ENCODE assay signal across 1 cellular context in genomic region chr1:26306290-26307221, GRCh38.
TF ChIP-seq lines count a peak whose summit lies in the region.

A gene with protein sequence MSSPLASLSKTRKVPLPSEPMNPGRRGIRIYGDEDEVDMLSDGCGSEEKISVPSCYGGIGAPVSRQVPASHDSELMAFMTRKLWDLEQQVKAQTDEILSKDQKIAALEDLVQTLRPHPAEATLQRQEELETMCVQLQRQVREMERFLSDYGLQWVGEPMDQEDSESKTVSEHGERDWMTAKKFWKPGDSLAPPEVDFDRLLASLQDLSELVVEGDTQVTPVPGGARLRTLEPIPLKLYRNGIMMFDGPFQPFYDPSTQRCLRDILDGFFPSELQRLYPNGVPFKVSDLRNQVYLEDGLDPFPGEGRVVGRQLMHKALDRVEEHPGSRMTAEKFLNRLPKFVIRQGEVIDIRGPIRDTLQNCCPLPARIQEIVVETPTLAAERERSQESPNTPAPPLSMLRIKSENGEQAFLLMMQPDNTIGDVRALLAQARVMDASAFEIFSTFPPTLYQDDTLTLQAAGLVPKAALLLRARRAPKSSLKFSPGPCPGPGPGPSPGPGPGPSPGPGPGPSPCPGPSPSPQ (minus strand): TSS chr1:26306636. CDS start chr1:26302883, 3,753 bp downstream.

TF ChIP-seq in HEK293, 187 proteins besides CTCF, POLR2A, EP300 and RAD21 (continued from another document and continues in another):
- no peak for TF ChIP-seq ZNF302 (tag by site-specific recombination; IDR thresholded peaks at IDR 0.05; ENCODE audit: low read depth)
- TF ChIP-seq MZF1 (tag by site-specific recombination; IDR thresholded peaks at IDR 0.05; ENCODE audit: borderline replicate concordance), result no peak
- no peak for TF ChIP-seq ZBTB1 (tag by site-specific recombination; IDR thresholded peaks at IDR 0.05)
- TF ChIP-seq, protein P1, sequence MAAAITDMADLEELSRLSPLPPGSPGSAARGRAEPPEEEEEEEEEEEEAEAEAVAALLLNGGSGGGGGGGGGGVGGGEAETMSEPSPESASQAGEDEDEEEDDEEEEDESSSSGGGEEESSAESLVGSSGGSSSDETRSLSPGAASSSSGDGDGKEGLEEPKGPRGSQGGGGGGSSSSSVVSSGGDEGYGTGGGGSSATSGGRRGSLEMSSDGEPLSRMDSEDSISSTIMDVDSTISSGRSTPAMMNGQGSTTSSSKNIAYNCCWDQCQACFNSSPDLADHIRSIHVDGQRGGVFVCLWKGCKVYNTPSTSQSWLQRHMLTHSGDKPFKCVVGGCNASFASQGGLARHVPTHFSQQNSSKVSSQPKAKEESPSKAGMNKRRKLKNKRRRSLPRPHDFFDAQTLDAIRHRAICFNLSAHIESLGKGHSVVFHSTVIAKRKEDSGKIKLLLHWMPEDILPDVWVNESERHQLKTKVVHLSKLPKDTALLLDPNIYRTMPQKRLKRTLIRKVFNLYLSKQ (tag by site-specific recombination; IDR thresholded peaks at IDR 0.05; ENCODE audit: borderline replicate concordance), result no peak
- TF ChIP-seq MYNN (tag by site-specific recombination; IDR thresholded peaks at IDR 0.05; ENCODE audit: borderline replicate concordance), result no peak
- no peak for TF ChIP-seq ZNF274 (IDR thresholded peaks at IDR 0.05; ENCODE audit: low read length)
- no peak for TF ChIP-seq ZNF274 (tag by site-specific recombination; IDR thresholded peaks at IDR 0.05; ENCODE audit: borderline replicate concordance)
- no peak for TF ChIP-seq ZNF571 (tag by site-specific recombination; IDR thresholded peaks at IDR 0.05)
- no peak for TF ChIP-seq ZNF747 (tag by site-specific recombination; IDR thresholded peaks at IDR 0.05)
- TF ChIP-seq GLIS1 (tag by site-specific recombination; IDR thresholded peaks at IDR 0.05), result peak; percentile 41; the same call in 1 of the 2 replicates
- TF ChIP-seq ZBTB44 (tag by site-specific recombination; IDR thresholded peaks at IDR 0.05), result no peak
- TF ChIP-seq ZNF561 (tag by site-specific recombination; IDR thresholded peaks at IDR 0.05; ENCODE audit: borderline replicate concordance), result no peak
- no peak for TF ChIP-seq ZNF621 (tag by site-specific recombination; IDR thresholded peaks at IDR 0.05)
- TF ChIP-seq, protein P2, sequence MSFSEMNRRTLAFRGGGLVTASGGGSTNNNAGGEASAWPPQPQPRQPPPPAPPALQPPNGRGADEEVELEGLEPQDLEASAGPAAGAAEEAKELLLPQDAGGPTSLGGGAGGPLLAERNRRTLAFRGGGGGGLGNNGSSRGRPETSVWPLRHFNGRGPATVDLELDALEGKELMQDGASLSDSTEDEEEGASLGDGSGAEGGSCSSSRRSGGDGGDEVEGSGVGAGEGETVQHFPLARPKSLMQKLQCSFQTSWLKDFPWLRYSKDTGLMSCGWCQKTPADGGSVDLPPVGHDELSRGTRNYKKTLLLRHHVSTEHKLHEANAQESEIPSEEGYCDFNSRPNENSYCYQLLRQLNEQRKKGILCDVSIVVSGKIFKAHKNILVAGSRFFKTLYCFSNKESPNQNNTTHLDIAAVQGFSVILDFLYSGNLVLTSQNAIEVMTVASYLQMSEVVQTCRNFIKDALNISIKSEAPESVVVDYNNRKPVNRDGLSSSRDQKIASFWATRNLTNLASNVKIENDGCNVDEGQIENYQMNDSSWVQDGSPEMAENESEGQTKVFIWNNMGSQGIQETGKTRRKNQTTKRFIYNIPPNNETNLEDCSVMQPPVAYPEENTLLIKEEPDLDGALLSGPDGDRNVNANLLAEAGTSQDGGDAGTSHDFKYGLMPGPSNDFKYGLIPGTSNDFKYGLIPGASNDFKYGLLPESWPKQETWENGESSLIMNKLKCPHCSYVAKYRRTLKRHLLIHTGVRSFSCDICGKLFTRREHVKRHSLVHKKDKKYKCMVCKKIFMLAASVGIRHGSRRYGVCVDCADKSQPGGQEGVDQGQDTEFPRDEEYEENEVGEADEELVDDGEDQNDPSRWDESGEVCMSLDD (tag by site-specific recombination; IDR thresholded peaks at IDR 0.05), result no peak
- no peak for TF ChIP-seq SCRT2 (tag by site-specific recombination; IDR thresholded peaks at IDR 0.05)
- no peak for TF ChIP-seq ZSCAN16 (tag by site-specific recombination; IDR thresholded peaks at IDR 0.05)
- no peak for TF ChIP-seq ZNF157 (tag by site-specific recombination; IDR thresholded peaks at IDR 0.05)
- TF ChIP-seq ZEB2 (tag by site-specific recombination; IDR thresholded peaks at IDR 0.05), result no peak
- TF ChIP-seq ZNF510 (tag by site-specific recombination; IDR thresholded peaks at IDR 0.05; ENCODE audit: insufficient replicate concordance), result no peak
- no peak for TF ChIP-seq HOXC10 (CRISPR knock-in tag; IDR thresholded peaks at IDR 0.05)
- no peak for TF ChIP-seq ZNF341 (tag by site-specific recombination; IDR thresholded peaks at IDR 0.05; ENCODE audit: low read depth)
- TF ChIP-seq PRDM1 (tag by site-specific recombination; IDR thresholded peaks at IDR 0.05), result no peak
- TF ChIP-seq ZSCAN23 (tag by site-specific recombination; IDR thresholded peaks at IDR 0.05), result no peak
- TF ChIP-seq ZNF292 (tag by site-specific recombination; IDR thresholded peaks at IDR 0.05; ENCODE audit: borderline replicate concordance, low read depth), result no peak
- no peak for TF ChIP-seq ZNF2 (tag by site-specific recombination; IDR thresholded peaks at IDR 0.05)
- TF ChIP-seq SP7 (tag by site-specific recombination; IDR thresholded peaks at IDR 0.05), result peak; percentile 26; the same call in 1 of the 2 replicates
- no peak for TF ChIP-seq ZNF426 (tag by site-specific recombination; IDR thresholded peaks at IDR 0.05)
- TF ChIP-seq GLI4 (tag by site-specific recombination; IDR thresholded peaks at IDR 0.05), result no peak
- no peak for TF ChIP-seq ZNF138 (tag by site-specific recombination; IDR thresholded peaks at IDR 0.05; ENCODE audit: borderline replicate concordance)
- TF ChIP-seq, protein P3, sequence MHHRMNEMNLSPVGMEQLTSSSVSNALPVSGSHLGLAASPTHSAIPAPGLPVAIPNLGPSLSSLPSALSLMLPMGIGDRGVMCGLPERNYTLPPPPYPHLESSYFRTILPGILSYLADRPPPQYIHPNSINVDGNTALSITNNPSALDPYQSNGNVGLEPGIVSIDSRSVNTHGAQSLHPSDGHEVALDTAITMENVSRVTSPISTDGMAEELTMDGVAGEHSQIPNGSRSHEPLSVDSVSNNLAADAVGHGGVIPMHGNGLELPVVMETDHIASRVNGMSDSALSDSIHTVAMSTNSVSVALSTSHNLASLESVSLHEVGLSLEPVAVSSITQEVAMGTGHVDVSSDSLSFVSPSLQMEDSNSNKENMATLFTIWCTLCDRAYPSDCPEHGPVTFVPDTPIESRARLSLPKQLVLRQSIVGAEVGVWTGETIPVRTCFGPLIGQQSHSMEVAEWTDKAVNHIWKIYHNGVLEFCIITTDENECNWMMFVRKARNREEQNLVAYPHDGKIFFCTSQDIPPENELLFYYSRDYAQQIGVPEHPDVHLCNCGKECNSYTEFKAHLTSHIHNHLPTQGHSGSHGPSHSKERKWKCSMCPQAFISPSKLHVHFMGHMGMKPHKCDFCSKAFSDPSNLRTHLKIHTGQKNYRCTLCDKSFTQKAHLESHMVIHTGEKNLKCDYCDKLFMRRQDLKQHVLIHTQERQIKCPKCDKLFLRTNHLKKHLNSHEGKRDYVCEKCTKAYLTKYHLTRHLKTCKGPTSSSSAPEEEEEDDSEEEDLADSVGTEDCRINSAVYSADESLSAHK (tag by site-specific recombination; IDR thresholded peaks at IDR 0.05), result no peak
- TF ChIP-seq, protein P4, sequence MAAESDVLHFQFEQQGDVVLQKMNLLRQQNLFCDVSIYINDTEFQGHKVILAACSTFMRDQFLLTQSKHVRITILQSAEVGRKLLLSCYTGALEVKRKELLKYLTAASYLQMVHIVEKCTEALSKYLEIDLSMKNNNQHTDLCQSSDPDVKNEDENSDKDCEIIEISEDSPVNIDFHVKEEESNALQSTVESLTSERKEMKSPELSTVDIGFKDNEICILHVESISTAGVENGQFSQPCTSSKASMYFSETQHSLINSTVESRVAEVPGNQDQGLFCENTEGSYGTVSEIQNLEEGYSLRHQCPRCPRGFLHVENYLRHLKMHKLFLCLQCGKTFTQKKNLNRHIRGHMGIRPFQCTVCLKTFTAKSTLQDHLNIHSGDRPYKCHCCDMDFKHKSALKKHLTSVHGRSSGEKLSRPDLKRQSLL (tag by site-specific recombination; IDR thresholded peaks at IDR 0.05), result 0 out of 2 replicates have a peak, but pooled peaks have one; percentile 7
- no peak for TF ChIP-seq ZNF843 (tag by site-specific recombination; IDR thresholded peaks at IDR 0.05)
- no peak for TF ChIP-seq ZNF132 (tag by site-specific recombination; IDR thresholded peaks at IDR 0.05; ENCODE audit: borderline replicate concordance)
- TF ChIP-seq, protein P5, sequence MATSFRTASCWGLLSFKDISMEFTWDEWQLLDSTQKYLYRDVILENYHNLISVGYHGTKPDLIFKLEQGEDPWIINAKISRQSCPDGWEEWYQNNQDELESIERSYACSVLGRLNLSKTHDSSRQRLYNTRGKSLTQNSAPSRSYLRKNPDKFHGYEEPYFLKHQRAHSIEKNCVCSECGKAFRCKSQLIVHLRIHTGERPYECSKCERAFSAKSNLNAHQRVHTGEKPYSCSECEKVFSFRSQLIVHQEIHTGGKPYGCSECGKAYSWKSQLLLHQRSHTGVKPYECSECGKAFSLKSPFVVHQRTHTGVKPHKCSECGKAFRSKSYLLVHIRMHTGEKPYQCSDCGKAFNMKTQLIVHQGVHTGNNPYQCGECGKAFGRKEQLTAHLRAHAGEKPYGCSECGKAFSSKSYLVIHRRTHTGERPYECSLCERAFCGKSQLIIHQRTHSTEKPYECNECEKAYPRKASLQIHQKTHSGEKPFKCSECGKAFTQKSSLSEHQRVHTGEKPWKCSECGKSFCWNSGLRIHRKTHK (tag by site-specific recombination; IDR thresholded peaks at IDR 0.05), result no peak
- no peak for TF ChIP-seq ZBTB8A (tag by site-specific recombination; IDR thresholded peaks at IDR 0.05)
- TF ChIP-seq ZNF530 (tag by site-specific recombination; IDR thresholded peaks at IDR 0.05; ENCODE audit: low read depth), result no peak
- TF ChIP-seq ZNF549 (tag by site-specific recombination; IDR thresholded peaks at IDR 0.05), result no peak
- no peak for TF ChIP-seq KLF10 (tag by site-specific recombination; IDR thresholded peaks at IDR 0.05)
- no peak for TF ChIP-seq ZNF555 (tag by site-specific recombination; conservative IDR thresholded peaks at IDR 0.05)
- TF ChIP-seq, protein P6, sequence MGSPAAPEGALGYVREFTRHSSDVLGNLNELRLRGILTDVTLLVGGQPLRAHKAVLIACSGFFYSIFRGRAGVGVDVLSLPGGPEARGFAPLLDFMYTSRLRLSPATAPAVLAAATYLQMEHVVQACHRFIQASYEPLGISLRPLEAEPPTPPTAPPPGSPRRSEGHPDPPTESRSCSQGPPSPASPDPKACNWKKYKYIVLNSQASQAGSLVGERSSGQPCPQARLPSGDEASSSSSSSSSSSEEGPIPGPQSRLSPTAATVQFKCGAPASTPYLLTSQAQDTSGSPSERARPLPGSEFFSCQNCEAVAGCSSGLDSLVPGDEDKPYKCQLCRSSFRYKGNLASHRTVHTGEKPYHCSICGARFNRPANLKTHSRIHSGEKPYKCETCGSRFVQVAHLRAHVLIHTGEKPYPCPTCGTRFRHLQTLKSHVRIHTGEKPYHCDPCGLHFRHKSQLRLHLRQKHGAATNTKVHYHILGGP (tag by site-specific recombination; IDR thresholded peaks at IDR 0.05), result no peak
- TF ChIP-seq ZNF433 (tag by site-specific recombination; IDR thresholded peaks at IDR 0.05; ENCODE audit: low read depth), result no peak
- no peak for TF ChIP-seq ZNF404 (tag by site-specific recombination; IDR thresholded peaks at IDR 0.05)
- TF ChIP-seq, protein P7, sequence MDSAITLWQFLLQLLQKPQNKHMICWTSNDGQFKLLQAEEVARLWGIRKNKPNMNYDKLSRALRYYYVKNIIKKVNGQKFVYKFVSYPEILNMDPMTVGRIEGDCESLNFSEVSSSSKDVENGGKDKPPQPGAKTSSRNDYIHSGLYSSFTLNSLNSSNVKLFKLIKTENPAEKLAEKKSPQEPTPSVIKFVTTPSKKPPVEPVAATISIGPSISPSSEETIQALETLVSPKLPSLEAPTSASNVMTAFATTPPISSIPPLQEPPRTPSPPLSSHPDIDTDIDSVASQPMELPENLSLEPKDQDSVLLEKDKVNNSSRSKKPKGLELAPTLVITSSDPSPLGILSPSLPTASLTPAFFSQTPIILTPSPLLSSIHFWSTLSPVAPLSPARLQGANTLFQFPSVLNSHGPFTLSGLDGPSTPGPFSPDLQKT (IDR thresholded peaks at IDR 0.05; ENCODE audit: borderline replicate concordance, low read depth, low read length), result no peak
- no peak for TF ChIP-seq ZNF776 (tag by site-specific recombination; IDR thresholded peaks at IDR 0.05; ENCODE audit: borderline replicate concordance)
- TF ChIP-seq ZNF514 (tag by site-specific recombination; IDR thresholded peaks at IDR 0.05), result no peak
- TF ChIP-seq ZNF175 (tag by site-specific recombination; IDR thresholded peaks at IDR 0.05), result no peak
- no peak for TF ChIP-seq ZNF112 (tag by site-specific recombination; IDR thresholded peaks at IDR 0.05)
- no peak for TF ChIP-seq ZNF529 (tag by site-specific recombination; IDR thresholded peaks at IDR 0.05; ENCODE audit: insufficient replicate concordance)
- TF ChIP-seq ZNF362 (tag by site-specific recombination; IDR thresholded peaks at IDR 0.05), result no peak
- no peak for TF ChIP-seq OSR2 (tag by site-specific recombination; IDR thresholded peaks at IDR 0.05)
- no peak for TF ChIP-seq SCRT1 (tag by site-specific recombination; IDR thresholded peaks at IDR 0.05; ENCODE audit: borderline replicate concordance)
